19 cellular contexts compared by ENCODE assay signal in the genomic region with DNA sequence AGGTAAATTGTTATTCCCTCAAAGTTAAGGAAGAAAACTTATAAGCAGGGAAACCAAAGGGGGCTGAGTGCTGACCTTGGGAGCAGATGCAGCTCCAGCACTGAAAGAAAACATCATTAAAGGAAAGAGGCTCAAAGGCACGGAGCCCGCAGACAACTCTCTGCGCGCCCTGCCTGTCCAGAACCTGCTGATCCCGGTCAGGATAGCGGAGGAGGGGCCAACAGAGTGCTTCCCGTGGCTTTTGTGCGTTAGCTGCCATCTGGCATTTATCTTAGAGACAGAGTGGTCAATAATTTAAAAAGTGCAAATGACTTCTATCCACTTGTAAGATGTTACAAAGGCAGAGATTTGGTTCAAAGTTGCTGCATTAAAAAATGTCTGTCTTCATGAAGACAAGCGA.
A peak's percentile ranks its signal among the peaks of the same experiment; 100 is the strongest.
DNase-seq lines count a peak whose midpoint lies in the region; ATAC-seq, FAIRE-seq and TF ChIP-seq lines count a peak whose summit lies in the region.
"Had no signal": no experiment of that assay in that cellular context is flagged by ENCODE, and none has a peak within 500 bp of the region (broad histone marks: within the 10 kb centered on the region; RNA-seq: fewer than 3 reads in every experiment).

No MANE protein-coding gene starts in this region.

- H2AFZ ChIP-seq in GM23338 (0 out of 2 replicates have a peak overlapping the region, but pooled peaks have one; percentile 57), endothelial cell of umbilical vein (ENCODE audit: low read depth, low read length) (peak overlapping the region; percentile 54), osteoblast (ENCODE audit: low read length) (no peak overlapping the region)

- peaks cover 9% of the 10 kb centered on the region; the same call in 2 of the 3 replicates for H3K4me1 Mint-ChIP-seq in GM23338
- H3K4me1 Mint-ChIP-seq in naive thymus-derived CD8-positive, alpha-beta T cell: no peaks in the 10 kb centered on the region
- H3K4me1 Mint-ChIP-seq: activated CD4-positive, alpha-beta T cell treated with anti-CD3 and anti-CD28 coated beads, Interleukin-2, amount 10 ng/mL, durations not matched to agents 24 days and 14 days had no signal

- BruUV-seq in endothelial cell of umbilical vein (replicated peaks; lab: Mats Ljungman, UMichigan): no TSS peak

- DNase-seq in GM23338 (ENCODE audit: low spot score): peak; percentile 21
- peak; percentile 13 for DNase-seq in SK-N-DZ (ENCODE audit: low spot score)
- no peak for DNase-seq in endothelial cell of umbilical vein (ENCODE audit: low read depth, low spot score)
- no peak for DNase-seq in osteoblast (ENCODE audit: insufficient read length, low spot score, missing footprints)
- DNase-seq in NCI-H2107 treated with DMSO at 0.1 percent for 48 hours (lab: John Stamatoyannopoulos, UW; ENCODE audit: unreplicated experiment): no peak
- DNase-seq in GM13976 (ENCODE audit: low spot score): no peak
- no peak for DNase-seq in naive thymus-derived CD8-positive, alpha-beta T cell
- DNase-seq: activated CD4-positive, alpha-beta T cell treated with anti-CD3 and anti-CD28 coated beads, Interleukin-2, amount 10 ng/mL, durations not matched to agents 24 days and 14 days; COR-L47; dorsolateral prefrontal cortex; H7; NK-92 treated with Interleukin-12 subunit alpha and Interleukin-12 subunit beta, amount 100 ng/mL, for 24 hours; psoas muscle; small intestine; stimulated activated CD4-positive, alpha-beta T cell treated with anti-CD3 and anti-CD28 coated beads, Interleukin-4, amount 100 ng/mL, for 24 hours had no signal

- no peak for TF ChIP-seq POLR2A in endothelial cell of umbilical vein (IDR thresholded peaks at IDR 0.05; ENCODE audit: low read depth, low read length)

- H3K4me3 ChIP-seq in GM23338 (no peak overlapping the region), endothelial cell of umbilical vein (replicated peaks in 1 of 3; ENCODE audit: insufficient read depth in 1 of 3, low read depth in 1 of 3, low read length in 3 of 3) (no peak overlapping the region), osteoblast (ENCODE audit: insufficient read depth, low read length) (no peak overlapping the region)
- H3K4me3 ChIP-seq: dorsolateral prefrontal cortex, psoas muscle had no signal

- intact Hi-C loops in endothelial cell of umbilical vein (cut with micrococcal nuclease): no loop called here

- peaks cover 2% of the 10 kb centered on the region for H3K27me3 Mint-ChIP-seq in GM23338 (ENCODE audit: insufficient read depth, low read depth, poor library complexity)
- peaks cover 1 to 16% (median 8%) of the 10 kb centered on the region in 5 donors for H3K27me3 Mint-ChIP-seq in naive thymus-derived CD8-positive, alpha-beta T cell
- H3K27me3 Mint-ChIP-seq: activated CD4-positive, alpha-beta T cell treated with anti-CD3 and anti-CD28 coated beads, Interleukin-2, amount 10 ng/mL, durations not matched to agents 24 days and 14 days had no signal

- H3K4me2 ChIP-seq in GM23338 (no peak overlapping the region), endothelial cell of umbilical vein (ENCODE audit: insufficient read depth, low read length) (no peak overlapping the region), osteoblast (ENCODE audit: insufficient read depth, low read length) (no peak overlapping the region)

- H3K27ac ChIP-seq in GM23338 (ENCODE audit: low read depth) (no peak overlapping the region), endothelial cell of umbilical vein (ENCODE audit: insufficient read depth, low read depth, low read length) (no peak overlapping the region), osteoblast (ENCODE audit: low read depth, low read length) (peak overlapping the region; percentile 99)
- H3K27ac ChIP-seq: dorsolateral prefrontal cortex, psoas muscle had no signal

- H3K27ac Mint-ChIP-seq in GM23338: no peak overlapping the region
- H3K27ac Mint-ChIP-seq in naive thymus-derived CD8-positive, alpha-beta T cell: no peak overlapping the region
- H3K27ac Mint-ChIP-seq: activated CD4-positive, alpha-beta T cell treated with anti-CD3 and anti-CD28 coated beads, Interleukin-2, amount 10 ng/mL, durations not matched to agents 24 days and 14 days had no signal

- FAIRE-seq in endothelial cell of umbilical vein (lab: Jason Lieb, UNC): no peak
- FAIRE-seq: G401.6, HepG2, small intestine, TTC549 had no signal

- no peaks in the 10 kb centered on the region for H3K27me3 ChIP-seq in GM23338 (ENCODE audit: insufficient read depth)
- H3K27me3 ChIP-seq in endothelial cell of umbilical vein (ENCODE audit: control insufficient read depth in 2 of 2, insufficient read depth in 2 of 2, low read length in 2 of 2): no peaks in the 10 kb centered on the region
- H3K27me3 ChIP-seq in osteoblast (ENCODE audit: insufficient read depth, low read length): no peaks in the 10 kb centered on the region

- no peaks in the 10 kb centered on the region for H3K9me2 ChIP-seq in GM23338 (ENCODE audit: insufficient read depth)

- H3K9me3 ChIP-seq in endothelial cell of umbilical vein (replicated peaks; ENCODE audit: control insufficient read depth, insufficient read depth, low read length) (no peaks in the 10 kb centered on the region), osteoblast (ENCODE audit: low read depth, low read length) (no peaks in the 10 kb centered on the region)
- H3K9me3 ChIP-seq: psoas muscle had no signal

- in situ Hi-C loops in GM13976 (cut with MboI; ENCODE audit: low sequenced_read_pairs, unreplicated experiment): no loop called here

- CTCF ChIA-PET in endothelial cell of umbilical vein (lab: Charles Lee): interaction anchor here (1.3 kb wide), 1 partner anchor 124 kb away, joined by 4 read pairs; no protein-coding TSS in a partner anchor

- H3K36me3 ChIP-seq in GM23338 (ENCODE audit: insufficient read depth): no peaks in the 10 kb centered on the region
- no peaks in the 10 kb centered on the region for H3K36me3 ChIP-seq in endothelial cell of umbilical vein (ENCODE audit: control insufficient read depth in 2 of 2, extremely low read depth in 1 of 2, insufficient read depth in 2 of 2, low read length in 2 of 2)
- H3K36me3 ChIP-seq in osteoblast (ENCODE audit: insufficient read depth, low read length): peaks cover 44% of the 10 kb centered on the region

- H3K4me1 ChIP-seq in GM23338 (ENCODE audit: insufficient read depth): no peaks in the 10 kb centered on the region
- peaks cover 50% of the 10 kb centered on the region for H3K4me1 ChIP-seq in endothelial cell of umbilical vein (ENCODE audit: control insufficient read depth, extremely low read depth, insufficient read depth, low read length)
- peaks cover 45% of the 10 kb centered on the region for H3K4me1 ChIP-seq in osteoblast (ENCODE audit: insufficient read depth, low read length)
- H3K4me1 ChIP-seq: psoas muscle had no signal

- H3K9me3 Mint-ChIP-seq in GM23338: no peaks in the 10 kb centered on the region
- peaks cover 0 to 2% (median 0%) of the 10 kb centered on the region in 9 donors for H3K9me3 Mint-ChIP-seq in naive thymus-derived CD8-positive, alpha-beta T cell
- H3K9me3 Mint-ChIP-seq: activated CD4-positive, alpha-beta T cell treated with anti-CD3 and anti-CD28 coated beads, Interleukin-2, amount 10 ng/mL, durations not matched to agents 24 days and 14 days had no signal

- peaks cover 2% of the 10 kb centered on the region; the same call in 2 of the 3 replicates for H3K36me3 Mint-ChIP-seq in GM23338 (ENCODE audit: low read depth)
- H3K36me3 Mint-ChIP-seq in naive thymus-derived CD8-positive, alpha-beta T cell: peaks cover 0 to 2% (median 0%) of the 10 kb centered on the region in 3 donors

- no peaks in the 10 kb centered on the region for H4K20me1 ChIP-seq in GM23338 (replicated peaks; ENCODE audit: insufficient read depth)
- no peaks in the 10 kb centered on the region for H4K20me1 ChIP-seq in endothelial cell of umbilical vein (replicated peaks; ENCODE audit: control insufficient read depth, extremely low read depth, insufficient read depth, low read length)
- H4K20me1 ChIP-seq in osteoblast (ENCODE audit: insufficient read depth, low read length): no peaks in the 10 kb centered on the region

- no peaks in the 10 kb centered on the region for H3F3A ChIP-seq in GM23338 (replicated peaks; ENCODE audit: low read depth)

- H3K9ac ChIP-seq in endothelial cell of umbilical vein (replicated peaks; ENCODE audit: extremely low read depth, insufficient read depth, low read length): no peak overlapping the region

- ATAC-seq in GM23338: peak; percentile 77
- no peak for ATAC-seq in naive thymus-derived CD8-positive, alpha-beta T cell
- ATAC-seq in GM21515 (IDR thresholded peaks at IDR 0.05; ENCODE audit: unreplicated experiment): no peak
- ATAC-seq: HepG2, psoas muscle had no signal

- no peaks in the 10 kb centered on the region for H3K9me1 ChIP-seq in endothelial cell of umbilical vein (replicated peaks; ENCODE audit: control insufficient read depth, extremely low read depth, insufficient read depth, low read length)

- no peaks in the 10 kb centered on the region for H3K79me2 ChIP-seq in GM23338 (replicated peaks; ENCODE audit: insufficient read depth)
- H3K79me2 ChIP-seq in endothelial cell of umbilical vein (ENCODE audit: control insufficient read depth, insufficient read depth, low read length): no peaks in the 10 kb centered on the region
- H3K79me2 ChIP-seq in osteoblast (ENCODE audit: insufficient read depth, low read length): no peaks in the 10 kb centered on the region

- dilution Hi-C loops in endothelial cell of umbilical vein (cut with MboI; ENCODE audit: extremely low pct_ligation_motif_present, low sequenced_read_pairs): no loop called here

- POLR2A ChIA-PET in endothelial cell of umbilical vein (lab: Charles Lee): no interaction called here
- POLR2A ChIA-PET in naive thymus-derived CD8-positive, alpha-beta T cell (lab: Charles Lee): no interaction called here

- H3K4me3 Mint-ChIP-seq in GM23338: no peak overlapping the region
- H3K4me3 Mint-ChIP-seq in naive thymus-derived CD8-positive, alpha-beta T cell: no peak overlapping the region
- H3K4me3 Mint-ChIP-seq: activated CD4-positive, alpha-beta T cell treated with anti-CD3 and anti-CD28 coated beads, Interleukin-2, amount 10 ng/mL, durations not matched to agents 24 days and 14 days had no signal

- TF ChIP-seq CTCF in GM23338 (conservative IDR thresholded peaks at IDR 0.05; ENCODE audit: low read depth in 2 of 2): no peak
- no peak for TF ChIP-seq CTCF in endothelial cell of umbilical vein (IDR thresholded peaks at IDR 0.05; ENCODE audit: extremely low read depth in 1 of 2, insufficient read depth in 1 of 2, low read depth in 1 of 2, low read length in 2 of 2)
- no peak for TF ChIP-seq CTCF in osteoblast (IDR thresholded peaks at IDR 0.05; ENCODE audit: extremely low read depth, low read depth, low read length)
- no peak for TF ChIP-seq CTCF in GM13976 (IDR thresholded peaks at IDR 0.05; ENCODE audit: borderline replicate concordance, control extremely low read depth, extremely low read depth, insufficient read depth, missing control alignments)

TF ChIP-seq in GM23338, 12 proteins besides CTCF, POLR2A, EP300 and RAD21 (continues in another document):
- TF ChIP-seq POLR2AphosphoS5 (IDR thresholded peaks at IDR 0.05; ENCODE audit: low read depth): no peak
- no peak for TF ChIP-seq ZNF114 (CRISPR knock-in tag; IDR thresholded peaks at IDR 0.05)
- no peak for TF ChIP-seq NANOG (IDR thresholded peaks at IDR 0.05; ENCODE audit: borderline replicate concordance)

TF ChIP-seq in endothelial cell of umbilical vein, 7 proteins besides CTCF, POLR2A, EP300 and RAD21 (continues in another document):
- TF ChIP-seq POLR2AphosphoS5 (IDR thresholded peaks at IDR 0.05; ENCODE audit: insufficient read depth, low read depth, low read length) (no peak), GATA2 (IDR thresholded peaks at IDR 0.05; ENCODE audit: insufficient read depth, insufficient read length, low read depth, low read length) (no peak)

Comparison
In these comparisons a context has a peak if more than half of its experiments do, and no peak if none do; other contexts are left out.
1. DNase-seq: peak in GM23338 (single experiment) and SK-N-DZ (single experiment); none in endothelial cell of umbilical vein (single experiment), osteoblast (single experiment), NCI-H2107 treated with DMSO at 0.1 percent for 48 hours (single experiment), GM13976 (single experiment) and naive thymus-derived CD8-positive, alpha-beta T cell (0 of 10).